ENCODE assay signal across 8 cellular contexts in genomic region chr10:25758041-25758457, GRCh38.
A peak's percentile ranks its signal among the peaks of the same experiment; 100 is the strongest.
DNase-seq lines count a peak whose midpoint lies in the region; ATAC-seq and TF ChIP-seq lines count a peak whose summit lies in the region.

No MANE protein-coding gene starts in this region.

- DNase-seq in activated CD4-positive, alpha-beta T cell treated with anti-CD3 and anti-CD28 coated beads for 36 hours = peak; percentile 18
- DNase-seq in activated CD4-positive, alpha-beta T cell treated with anti-CD3 and anti-CD28 coated beads for 4 hours = no peak
- DNase-seq in NB4 (ENCODE audit: low read depth) = peak; percentile 45
- no peak for DNase-seq in SK-N-MC (ENCODE audit: low read depth, low spot score)
- peak; percentile 78 for DNase-seq in kidney glomerular epithelial cell (lab: John Stamatoyannopoulos, UW)
- no peak for DNase-seq in stimulated activated CD4-positive, alpha-beta T cell treated with anti-CD3 and anti-CD28 coated beads, Interleukin-2, amount 100 ng/mL, for 48 hours
- DNase-seq in activated T-cell treated with anti-CD3 and anti-CD28 coated beads, Interleukin-2, amount 50 U/mL, for 1 hour = no peak
- DNase-seq in KG1 (lab: John Stamatoyannopoulos, UW) = no peak

- H3K4me1 Mint-ChIP-seq in activated CD4-positive, alpha-beta T cell treated with anti-CD3 and anti-CD28 coated beads for 36 hours = no peaks in the 10 kb centered on the region

- POLR2A ChIA-PET in activated CD4-positive, alpha-beta T cell treated with anti-CD3 and anti-CD28 coated beads for 36 hours (lab: Charles Lee) = no interaction called here

- intact Hi-C loops in activated CD4-positive, alpha-beta T cell treated with anti-CD3 and anti-CD28 coated beads for 36 hours (cut with DNase I, micrococcal nuclease) = loop anchor here in 1 of 2 experiments (10.0 kb wide), 1 partner anchor 517 kb away; no protein-coding TSS in a partner anchor

- H3K27ac ChIP-seq in SK-N-MC = 0 out of 2 replicates have a peak overlapping the region, but pooled peaks have one; percentile 36

- CTCF ChIA-PET in activated CD4-positive, alpha-beta T cell treated with anti-CD3 and anti-CD28 coated beads for 36 hours (lab: Charles Lee) = interaction anchor here (0.6 to 2.5 kb wide), 6 partner anchors 11 to 877 kb away, joined by 3 to 10 read pairs (median 4); no protein-coding TSS in a partner anchor

- no peaks in the 10 kb centered on the region for H3K9me3 ChIP-seq in SK-N-MC (ENCODE audit: low read depth, low read length)

- no peak overlapping the region for H3K9ac ChIP-seq in SK-N-MC (ENCODE audit: insufficient read length)

- TF ChIP-seq CTCF in NB4 (IDR thresholded peaks at IDR 0.05; ENCODE audit: low read depth, low read length) = peak; percentile 53

- no peak for TF ChIP-seq POLR2A in NB4 (IDR thresholded peaks at IDR 0.05; ENCODE audit: extremely low read depth, insufficient read length)

- no peaks in the 10 kb centered on the region for H3K27me3 Mint-ChIP-seq in activated CD4-positive, alpha-beta T cell treated with anti-CD3 and anti-CD28 coated beads for 36 hours

- H3K27ac Mint-ChIP-seq in activated CD4-positive, alpha-beta T cell treated with anti-CD3 and anti-CD28 coated beads for 36 hours = no peak overlapping the region

- H3K4me3 Mint-ChIP-seq in activated CD4-positive, alpha-beta T cell treated with anti-CD3 and anti-CD28 coated beads for 36 hours = no peak overlapping the region

- H3K4me3 ChIP-seq in NB4 (ENCODE audit: low read depth, low read length) (no peak overlapping the region), SK-N-MC (peak overlapping the region; percentile 49; the same call in 1 of the 2 replicates)

- no peaks in the 10 kb centered on the region for H3K36me3 Mint-ChIP-seq in activated CD4-positive, alpha-beta T cell treated with anti-CD3 and anti-CD28 coated beads for 36 hours (ENCODE audit: low read depth)

- no peak for ATAC-seq in activated CD4-positive, alpha-beta T cell treated with anti-CD3 and anti-CD28 coated beads for 36 hours

- no peaks in the 10 kb centered on the region for H3K9me3 Mint-ChIP-seq in activated CD4-positive, alpha-beta T cell treated with anti-CD3 and anti-CD28 coated beads for 36 hours (ENCODE audit: low read depth)

- H3K36me3 ChIP-seq in SK-N-MC (ENCODE audit: insufficient read depth, low read length) = no peaks in the 10 kb centered on the region

Comparison
In these comparisons a context has a peak if more than half of its experiments do, and no peak if none do; other contexts are left out.
1. DNase-seq: peak in activated CD4-positive, alpha-beta T cell treated with anti-CD3 and anti-CD28 coated beads for 36 hours (single experiment), NB4 (single experiment) and kidney glomerular epithelial cell (single experiment); none in activated CD4-positive, alpha-beta T cell treated with anti-CD3 and anti-CD28 coated beads for 4 hours (0 of 2), SK-N-MC (single experiment), stimulated activated CD4-positive, alpha-beta T cell treated with anti-CD3 and anti-CD28 coated beads, Interleukin-2, amount 100 ng/mL, for 48 hours (0 of 2), activated T-cell treated with anti-CD3 and anti-CD28 coated beads, Interleukin-2, amount 50 U/mL, for 1 hour (single experiment) and KG1 (single experiment).